In genomic region chr9:94298949-94299599, GRCh38 we compare ENCODE assay signal across 19 cellular contexts. TPM values are rescaled to one million over a fixed set of nuclear protein-coding genes. Genes with fewer than 3 reads are reported as not detected.
"Had no signal": no experiment of that assay in that cellular context is flagged by ENCODE, and none has a peak within 500 bp of the region (broad histone marks: within the 10 kb centered on the region; RNA-seq: fewer than 3 reads in every experiment).

No MANE protein-coding gene starts in this region.

- H3K4me3 ChIP-seq: colonic mucosa, esophagus muscularis mucosa, ovary, smooth muscle cell, suprapubic skin had no signal

- H3K27me3 ChIP-seq: colonic mucosa, esophagus muscularis mucosa, ovary, suprapubic skin had no signal

- H3K36me3 ChIP-seq: colonic mucosa, ovary had no signal

- H3K27ac ChIP-seq: colonic mucosa, ovary, suprapubic skin had no signal

- H3K4me1 ChIP-seq: colonic mucosa, suprapubic skin had no signal

- DNase-seq: activated B cell treated with CpG ODN at 0.5 μM for 24 hours; activated CD4-positive, alpha-beta T cell treated with anti-CD3 and anti-CD28 coated beads for 48 hours; activated CD8-positive, alpha-beta T cell treated with anti-CD3 and anti-CD28 coated beads for 36 hours; activated effector memory CD4-positive, alpha-beta T cell treated with Interleukin-2 at 50 U/mL for 16 hours; activated naive CD4-positive, alpha-beta T cell treated with anti-CD3 and anti-CD28 coated beads, Interleukin-2, amount 50 U/mL, for 16 hours; activated T-cell treated with anti-CD3 and anti-CD28 coated beads, Interleukin-2, amount 50 U/mL, for 4 hours; caudate nucleus; colonic mucosa; foreskin fibroblast; glutamatergic neuron; hypothalamus; kidney glomerular epithelial cell; mesendoderm; ovary had no signal

- H3K9me3 ChIP-seq: colonic mucosa, esophagus muscularis mucosa, ovary, suprapubic skin had no signal

- ATAC-seq: activated CD8-positive, alpha-beta T cell treated with anti-CD3 and anti-CD28 coated beads for 36 hours; activated T-cell treated with anti-CD3 and anti-CD28 coated beads, Interleukin-2, amount 50 U/mL, for 4 hours had no signal

RNA-seq across cellular contexts. Expression of gene NUTM2F, which starts 29.4 kb away (rescaled TPM):
- total RNA-seq: activated B cell treated with CpG ODN at 0.5 μM for 24 hours; activated CD8-positive, alpha-beta T cell treated with anti-CD3 and anti-CD28 coated beads for 36 hours; activated T-cell treated with anti-CD3 and anti-CD28 coated beads, Interleukin-2, amount 50 U/mL, for 4 hours; colonic mucosa; esophagus muscularis mucosa; ovary; urinary bladder had no signal
- polyA plus RNA-seq: adipose tissue, ovary, urinary bladder had no signal
